ENCODE assay signal across 1 cellular context in genomic region chr4:152839729-152840128, GRCh38.
TF ChIP-seq lines count a peak whose summit lies in the region.

No MANE protein-coding gene starts in this region.

TF ChIP-seq in GM12878, 131 proteins besides CTCF, POLR2A, EP300 and RAD21:
- 0 out of 2 replicates have a peak, but pooled peaks have one; percentile 34 for TF ChIP-seq MLLT1 (IDR thresholded peaks at IDR 0.05)
- peak; percentile 54; the same call in 1 of the 2 replicates for TF ChIP-seq NBN (IDR thresholded peaks at IDR 0.05)
- TF ChIP-seq NR2F1 (conservative IDR thresholded peaks at IDR 0.05): 0 out of 2 replicates have a peak, but pooled peaks have one; percentile 7
